Comparison of ENCODE assay signal across 7 cellular contexts in genomic region chr6:33411632-33412005, GRCh38. TPM values are rescaled to one million over a fixed set of nuclear protein-coding genes. Genes with fewer than 3 reads are reported as not detected.
DNase-seq lines count a peak whose midpoint lies in the region; ATAC-seq and TF ChIP-seq lines count a peak whose summit lies in the region.

No MANE protein-coding gene starts in this region.

- no peak for TF ChIP-seq CTCF in HL-60 (IDR thresholded peaks at IDR 0.05; ENCODE audit: insufficient read depth, low read length)
- TF ChIP-seq CTCF in activated CD8-positive, alpha-beta T cell treated with anti-CD3 and anti-CD28 coated beads for 36 hours (IDR thresholded peaks at IDR 0.05): no peak

- no peak overlapping the region; the same call in 1 of the 2 replicates for H3K27ac ChIP-seq in HL-60 (replicated peaks)

- peaks cover 57% of the 10 kb centered on the region for H3K4me1 Mint-ChIP-seq in activated CD8-positive, alpha-beta T cell treated with anti-CD3 and anti-CD28 coated beads for 36 hours (ENCODE audit: low read depth)
- H3K4me1 Mint-ChIP-seq in stimulated activated memory B cell treated with anti-CD40 and anti-IgM and Interleukin-4, amounts not matched to agents 10 μg/mL and 1 μg/mL and 100 μg/mL, for 72 hours: peaks cover 66% of the 10 kb centered on the region

- POLR2A ChIA-PET in activated CD8-positive, alpha-beta T cell treated with anti-CD3 and anti-CD28 coated beads for 36 hours (lab: Charles Lee): interaction anchor here (1.0 to 1.8 kb wide), 4 partner anchors 14 to 140 kb away, joined by 3 to 11 read pairs (median 6); partner anchors contain the start of genes RPS18, VPS52 and WDR46

- peaks cover 45% of the 10 kb centered on the region for H3K36me3 Mint-ChIP-seq in activated CD8-positive, alpha-beta T cell treated with anti-CD3 and anti-CD28 coated beads for 36 hours (ENCODE audit: low read depth)
- H3K36me3 Mint-ChIP-seq in stimulated activated memory B cell treated with anti-CD40 and anti-IgM and Interleukin-4, amounts not matched to agents 10 μg/mL and 1 μg/mL and 100 μg/mL, for 72 hours: peaks cover 34% of the 10 kb centered on the region

- DNase-seq in HL-60 (ENCODE audit: low read depth in 1 of 2, low spot score in 1 of 2) (no peak), nucleus accumbens (lab: John Stamatoyannopoulos, UW) (no peak)
- no peak for DNase-seq in activated CD8-positive, alpha-beta T cell treated with anti-CD3 and anti-CD28 coated beads for 36 hours

- peak overlapping the region; percentile 87 for H3K27ac Mint-ChIP-seq in activated CD8-positive, alpha-beta T cell treated with anti-CD3 and anti-CD28 coated beads for 36 hours
- H3K27ac Mint-ChIP-seq in stimulated activated memory B cell treated with anti-CD40 and anti-IgM and Interleukin-4, amounts not matched to agents 10 μg/mL and 1 μg/mL and 100 μg/mL, for 72 hours: peak overlapping the region; percentile 98

- ATAC-seq in activated CD8-positive, alpha-beta T cell treated with anti-CD3 and anti-CD28 coated beads for 36 hours: no peak
- no peak for ATAC-seq in stimulated activated memory B cell treated with anti-CD40 and anti-IgM and Interleukin-4, amounts not matched to agents 10 μg/mL and 1 μg/mL and 100 μg/mL, for 72 hours
- ATAC-seq in HG03039 (IDR thresholded peaks at IDR 0.05; ENCODE audit: unreplicated experiment) (no peak), GM21619 (IDR thresholded peaks at IDR 0.05; ENCODE audit: unreplicated experiment) (no peak)

- no peaks in the 10 kb centered on the region for H3K9me3 Mint-ChIP-seq in activated CD8-positive, alpha-beta T cell treated with anti-CD3 and anti-CD28 coated beads for 36 hours
- no peaks in the 10 kb centered on the region for H3K9me3 Mint-ChIP-seq in stimulated activated memory B cell treated with anti-CD40 and anti-IgM and Interleukin-4, amounts not matched to agents 10 μg/mL and 1 μg/mL and 100 μg/mL, for 72 hours

- CTCF ChIA-PET in activated CD8-positive, alpha-beta T cell treated with anti-CD3 and anti-CD28 coated beads for 36 hours (lab: Charles Lee): interaction anchor here (0.7 kb wide), 1 partner anchor 19 kb away, joined by 4 read pairs; no protein-coding TSS in a partner anchor

- H3K4me3 Mint-ChIP-seq in activated CD8-positive, alpha-beta T cell treated with anti-CD3 and anti-CD28 coated beads for 36 hours: peak overlapping the region; percentile 80
- H3K4me3 Mint-ChIP-seq in stimulated activated memory B cell treated with anti-CD40 and anti-IgM and Interleukin-4, amounts not matched to agents 10 μg/mL and 1 μg/mL and 100 μg/mL, for 72 hours: peak overlapping the region; percentile 78

- peak overlapping the region; percentile 69 for H3K4me3 ChIP-seq in HL-60 (replicated peaks; ENCODE audit: insufficient read depth, low read length)
- peak overlapping the region; percentile 65 for H3K4me3 ChIP-seq in iPS-11a (ENCODE audit: low read depth, low read length)

- intact Hi-C loops in activated CD8-positive, alpha-beta T cell treated with anti-CD3 and anti-CD28 coated beads for 36 hours (cut with micrococcal nuclease): no loop called here

- no peaks in the 10 kb centered on the region for H3K27me3 Mint-ChIP-seq in activated CD8-positive, alpha-beta T cell treated with anti-CD3 and anti-CD28 coated beads for 36 hours
- no peaks in the 10 kb centered on the region for H3K27me3 Mint-ChIP-seq in stimulated activated memory B cell treated with anti-CD40 and anti-IgM and Interleukin-4, amounts not matched to agents 10 μg/mL and 1 μg/mL and 100 μg/mL, for 72 hours

- no peaks in the 10 kb centered on the region for H3K27me3 ChIP-seq in HL-60 (ENCODE audit: insufficient read depth, poor library complexity, severe bottlenecking)

RNA-seq across cellular contexts. Expression of gene PHF1, which starts 0.8 kb away (rescaled TPM):
- 10 to 100 TPM; 31.9 to 32.6 TPM for total RNA-seq in activated CD8-positive, alpha-beta T cell treated with anti-CD3 and anti-CD28 coated beads for 36 hours

RNA-seq across cellular contexts. Expression of gene CUTA, which starts 6.3 kb away (rescaled TPM):
- 100 to 1,000 TPM; 155 to 160 TPM for total RNA-seq in activated CD8-positive, alpha-beta T cell treated with anti-CD3 and anti-CD28 coated beads for 36 hours

RNA-seq across cellular contexts. Expression of gene SYNGAP1, which starts 8.2 kb away (rescaled TPM):
- 10 to 100 TPM; 57.9 to 67.0 TPM for total RNA-seq in activated CD8-positive, alpha-beta T cell treated with anti-CD3 and anti-CD28 coated beads for 36 hours

RNA-seq across cellular contexts. Expression of gene KIFC1, which starts 20.0 kb away (rescaled TPM):
- total RNA-seq in activated CD8-positive, alpha-beta T cell treated with anti-CD3 and anti-CD28 coated beads for 36 hours: 10 to 100 TPM; 93.4 to 96.0 TPM

RNA-seq across cellular contexts. Expression of gene ZBTB9, which starts 42.8 kb away (rescaled TPM):
- 1 to 10 TPM; 7.8 to 8.7 TPM for total RNA-seq in activated CD8-positive, alpha-beta T cell treated with anti-CD3 and anti-CD28 coated beads for 36 hours
